Comparison of ENCODE assay signal across 17 cellular contexts in the genomic region with DNA sequence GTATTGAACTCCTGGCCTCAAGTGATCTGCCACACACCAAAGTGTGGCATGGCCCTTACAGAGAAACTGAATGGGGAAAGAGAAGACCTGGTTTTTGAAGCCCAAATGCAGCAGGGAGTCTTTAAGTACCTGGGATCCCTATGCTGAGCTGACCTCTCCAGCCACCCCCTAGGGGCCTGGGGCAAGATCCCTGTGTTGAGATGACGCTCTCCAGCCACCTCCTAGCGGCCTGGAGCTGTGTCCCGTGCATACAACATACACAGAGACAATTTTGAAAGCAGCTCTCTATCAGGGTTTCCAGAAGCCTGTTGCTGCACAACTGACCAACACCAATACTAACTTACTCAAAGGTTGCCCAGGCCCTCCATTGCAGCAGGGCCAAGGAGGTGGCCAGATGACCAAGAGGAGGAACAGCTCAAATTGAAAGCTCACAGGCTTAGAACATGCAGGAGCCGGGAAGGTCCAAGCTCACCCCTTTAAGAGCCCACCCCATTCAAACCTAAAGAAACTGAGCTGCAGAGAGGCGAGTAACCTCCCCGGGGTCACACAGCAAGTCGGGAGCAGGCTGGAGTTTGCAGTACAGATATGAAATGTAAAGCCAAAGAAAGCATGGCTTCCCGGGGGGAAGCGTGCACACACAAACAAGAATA. TPM values are rescaled to one million over a fixed set of nuclear protein-coding genes. Genes with fewer than 3 reads are reported as not detected.
DNase-seq lines count a peak whose midpoint lies in the region; TF ChIP-seq lines count a peak whose summit lies in the region.
"Had no signal": no experiment of that assay in that cellular context is flagged by ENCODE, and none has a peak within 500 bp of the region (broad histone marks: within the 10 kb centered on the region; RNA-seq: fewer than 3 reads in every experiment).

No MANE protein-coding gene starts in this region.

- no peak for TF ChIP-seq EP300 in sigmoid colon (IDR thresholded peaks at IDR 0.05)

- no peaks in the 10 kb centered on the region for H3K27me3 ChIP-seq in sigmoid colon
- H3K27me3 ChIP-seq in mesendoderm (ENCODE audit: insufficient read depth, low read length, poor library complexity), result no peaks in the 10 kb centered on the region
- H3K27me3 ChIP-seq: BLaER1 had no signal

- H3K56ac ChIP-seq in mesendoderm (ENCODE audit: low read length), result no peak overlapping the region

- H3K4me2 ChIP-seq in mesendoderm (ENCODE audit: low read length), result no peak overlapping the region
- H3K4me2 ChIP-seq: BLaER1, GM23338 had no signal

- TF ChIP-seq POLR2A in sigmoid colon (IDR thresholded peaks at IDR 0.05), result no peak
- TF ChIP-seq POLR2A in erythroblast (IDR thresholded peaks at IDR 0.05; ENCODE audit: low read length), result no peak

- no peak overlapping the region for H3K4ac ChIP-seq in mesendoderm (ENCODE audit: low read depth, low read length)

- no peak overlapping the region for H2BK120ac ChIP-seq in mesendoderm (ENCODE audit: low read depth, low read length)

- WGBS in sigmoid colon, 2 donors, result 87 to 96% methylated on average over 9 of the region's 9 CpGs
- WGBS in mesendoderm (ENCODE audit: extremely low coverage, insufficient coverage, low lambda C conversion rate), result no CpG with 5 or more reads among the region's 9 CpGs

- H4K5ac ChIP-seq in mesendoderm (ENCODE audit: low read length), result no peak overlapping the region

- H3K4me1 ChIP-seq in sigmoid colon (no peaks in the 10 kb centered on the region), mesendoderm (ENCODE audit: control insufficient read depth, low read depth, low read length) (no peaks in the 10 kb centered on the region)
- H3K4me1 ChIP-seq: Caco-2, HAP-1 had no signal

- H3K4me3 ChIP-seq in sigmoid colon, result no peak overlapping the region
- H3K4me3 ChIP-seq in mesendoderm (ENCODE audit: low read length), result no peak overlapping the region
- H3K4me3 ChIP-seq: BLaER1, GM23338, HAP-1 had no signal

- H2AK5ac ChIP-seq in mesendoderm (ENCODE audit: low read length), result no peak overlapping the region

- no peak overlapping the region for H3K23ac ChIP-seq in mesendoderm (ENCODE audit: low read length)

- H3K4me1 Mint-ChIP-seq in dendritic cell treated with granulocyte-macrophage colony-stimulating factor and Interleukin-4, amounts not matched to agents 40 ng/mL and 50 ng/mL, for 4 days (ENCODE audit: low read depth), result peaks cover 16% of the 10 kb centered on the region
- H3K4me1 Mint-ChIP-seq: CD8-positive, alpha-beta memory T cell had no signal

- H3K18ac ChIP-seq in mesendoderm (ENCODE audit: low read length), result no peak overlapping the region

- H3K9me3 ChIP-seq in sigmoid colon, result no peaks in the 10 kb centered on the region
- H3K9me3 ChIP-seq: BLaER1, Caco-2, HAP-1 had no signal

- intact Hi-C loops in dendritic cell treated with granulocyte-macrophage colony-stimulating factor and Interleukin-4, amounts not matched to agents 40 ng/mL and 50 ng/mL, for 4 days (cut with micrococcal nuclease), result loop anchor here (5.0 kb wide), 1 partner anchor 33 kb away; a partner anchor contains a TSS
- intact Hi-C loops in sigmoid colon (cut with DNase I), result no loop called here

- DNase-seq in activated CD8-positive, alpha-beta memory T cell treated with anti-CD3 and anti-CD28 coated beads, Interleukin-2, amount 50 U/mL, for 48 hours, result peak; percentile 7
- no peak for DNase-seq in activated CD8-positive, alpha-beta memory T cell treated with anti-CD3 and anti-CD28 coated beads for 24 hours
- peak; percentile 62 for DNase-seq in mesenteric fat pad (ENCODE audit: low spot score)
- peak; percentile 17 for DNase-seq in sigmoid colon
- no peak for DNase-seq in erythroblast (lab: John Stamatoyannopoulos, UW)
- no peak for DNase-seq in mesendoderm
- no peak for DNase-seq in NCI-H1694 (lab: John Stamatoyannopoulos, UW)
- DNase-seq: AML-193; Caco-2; CD8-positive, alpha-beta memory T cell; DND-41; GF-D8 had no signal

- H3K36me3 Mint-ChIP-seq in dendritic cell treated with granulocyte-macrophage colony-stimulating factor and Interleukin-4, amounts not matched to agents 40 ng/mL and 50 ng/mL, for 4 days (ENCODE audit: low read depth), result peaks cover 30% of the 10 kb centered on the region
- H3K36me3 Mint-ChIP-seq: CD8-positive, alpha-beta memory T cell had no signal

- peak overlapping the region; percentile 23 for H3K27ac Mint-ChIP-seq in dendritic cell treated with granulocyte-macrophage colony-stimulating factor and Interleukin-4, amounts not matched to agents 40 ng/mL and 50 ng/mL, for 4 days
- H3K27ac Mint-ChIP-seq: CD8-positive, alpha-beta memory T cell; GM23338 had no signal

- no peaks in the 10 kb centered on the region for H3K27me3 Mint-ChIP-seq in dendritic cell treated with granulocyte-macrophage colony-stimulating factor and Interleukin-4, amounts not matched to agents 40 ng/mL and 50 ng/mL, for 4 days

- no peaks in the 10 kb centered on the region for H3K9me3 Mint-ChIP-seq in dendritic cell treated with granulocyte-macrophage colony-stimulating factor and Interleukin-4, amounts not matched to agents 40 ng/mL and 50 ng/mL, for 4 days
- H3K9me3 Mint-ChIP-seq: CD8-positive, alpha-beta memory T cell; GM23338 had no signal

- H3K79me2 ChIP-seq in mesendoderm (ENCODE audit: control insufficient read depth, insufficient read depth, low read length), result no peaks in the 10 kb centered on the region

- H3K36me3 ChIP-seq in sigmoid colon (peaks cover 0 to 56% (median 9%) of the 10 kb centered on the region in 4 donors), mesendoderm (ENCODE audit: control insufficient read depth, insufficient read depth, low read length) (no peaks in the 10 kb centered on the region)

- no peak overlapping the region for H2BK5ac ChIP-seq in mesendoderm (ENCODE audit: low read length)

- H3K4me3 Mint-ChIP-seq in dendritic cell treated with granulocyte-macrophage colony-stimulating factor and Interleukin-4, amounts not matched to agents 40 ng/mL and 50 ng/mL, for 4 days, result no peak overlapping the region
- H3K4me3 Mint-ChIP-seq: CD8-positive, alpha-beta memory T cell; GM23338 had no signal

- no peak overlapping the region for H2BK15ac ChIP-seq in mesendoderm (replicated peaks; ENCODE audit: low read depth)

- no peaks in the 10 kb centered on the region for H3K79me1 ChIP-seq in mesendoderm (ENCODE audit: low read length)

- H3K27ac ChIP-seq in sigmoid colon (no peak overlapping the region), mesendoderm (ENCODE audit: low read depth, low read length) (no peak overlapping the region)
- H3K27ac ChIP-seq: 22Rv1, BLaER1 had no signal

- no peak overlapping the region for H3K9ac ChIP-seq in mesendoderm (ENCODE audit: low read length)
- H3K9ac ChIP-seq: BLaER1 had no signal

- no peak overlapping the region for H4K8ac ChIP-seq in mesendoderm (ENCODE audit: low read depth, low read length)

- no peak for TF ChIP-seq CTCF in sigmoid colon (IDR thresholded peaks at IDR 0.05)

RNA-seq across cellular contexts. Expression of a gene that starts 31.5 kb away (rescaled TPM):
- 92.3 TPM for total RNA-seq in mesenteric fat pad
- 10 to 100 TPM; 46.8 to 70.9 (median 61.2) TPM for total RNA-seq in sigmoid colon
- polyA plus RNA-seq in sigmoid colon, result 1 to 10 TPM; 5.5 to 9.2 (median 6.0) TPM
- 15.6 TPM for polyA plus RNA-seq in mesendoderm (2013, experiment 1 of 2)
- 17.0 TPM for polyA plus RNA-seq in mesendoderm (2013, experiment 2 of 2)

Comparison
In these comparisons a context has a peak if more than half of its experiments do, and no peak if none do; other contexts are left out.
1. DNase-seq: peak in activated CD8-positive, alpha-beta memory T cell treated with anti-CD3 and anti-CD28 coated beads, Interleukin-2, amount 50 U/mL, for 48 hours (single experiment), mesenteric fat pad (single experiment) and sigmoid colon (single experiment); none in activated CD8-positive, alpha-beta memory T cell treated with anti-CD3 and anti-CD28 coated beads for 24 hours (single experiment), erythroblast (0 of 2), mesendoderm (single experiment) and NCI-H1694 (single experiment).